ENCODE assay signal across 7 cellular contexts in the genomic region with DNA sequence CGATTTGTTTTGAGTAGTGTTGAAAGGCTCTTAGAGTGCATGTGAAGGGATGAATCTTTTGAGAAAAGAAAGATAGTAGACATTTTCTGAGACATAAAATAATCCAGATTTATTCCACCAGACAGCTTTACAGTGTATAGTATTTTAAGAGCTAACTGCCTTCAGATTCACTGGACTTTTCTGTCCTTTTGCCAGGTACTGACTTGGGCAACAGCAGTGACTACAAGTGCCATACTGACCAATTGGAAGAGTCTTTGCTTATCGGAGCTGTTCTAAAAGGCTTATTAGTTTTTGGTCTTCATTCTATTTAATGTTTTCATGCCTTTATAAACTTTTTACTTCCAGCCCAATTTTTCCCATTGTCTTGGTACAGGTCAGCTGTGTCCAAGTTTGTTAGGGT.
"Had no signal": no experiment of that assay in that cellular context is flagged by ENCODE, and none has a peak within 500 bp of the region (broad histone marks: within the 10 kb centered on the region; RNA-seq: fewer than 3 reads in every experiment).

No MANE protein-coding gene starts in this region.

- H3K27ac ChIP-seq: GM23248 had no signal

- H2AFZ ChIP-seq: GM23248 had no signal

- ATAC-seq: HCT116 had no signal

- H3K4me3 ChIP-seq: GM23248, HAP-1 had no signal

- DNase-seq: GM23248, GOT3, H7, HFFc6, IMR-90 had no signal

- H3K4me1 ChIP-seq: HAP-1 had no signal

- H3K9me3 ChIP-seq: HAP-1 had no signal
